In genomic region chr1:36805979-36806640, GRCh38 we compare ENCODE assay signal across 15 cellular contexts.
DNase-seq lines count a peak whose midpoint lies in the region; ATAC-seq, FAIRE-seq and TF ChIP-seq lines count a peak whose summit lies in the region.
"Had no signal": no experiment of that assay in that cellular context is flagged by ENCODE, and none has a peak within 500 bp of the region (broad histone marks: within the 10 kb centered on the region; RNA-seq: fewer than 3 reads in every experiment).

No MANE protein-coding gene starts in this region.

- CTCF ChIA-PET in HepG2 (lab: Yijun Ruan, JAX; ENCODE audit: low intra/inter-chr PET ratio, low total read pairs) (no interaction called here), H1 (lab: Charles Lee; ENCODE audit: partially characterized antibody) (interaction anchor here (0.6 to 1.8 kb wide), 2 partner anchors 23 to 50 kb away, joined by 4 read pairs; no protein-coding TSS in a partner anchor)
- CTCF ChIA-PET in activated naive CD4-positive, alpha-beta T cell treated with anti-CD3 and anti-CD28 coated beads for 36 hours (lab: Charles Lee): no interaction called here

- ATAC-seq in HepG2 (no peak), right lobe of liver (peak; percentile 38 to 68 (median 63)), GM19324 (IDR thresholded peaks at IDR 0.05; ENCODE audit: low FRiP score, unreplicated experiment) (no peak)

- POLR2A ChIA-PET in HepG2 (lab: Yijun Ruan, JAX) (no interaction called here), H1 (lab: Charles Lee; ENCODE audit: partially characterized antibody) (no interaction called here)

- H4K20me1 ChIP-seq in HepG2 (ENCODE audit: insufficient read depth, low read length) (no peaks in the 10 kb centered on the region), H1 (replicated peaks in 1 of 2; ENCODE audit: control insufficient read depth in 1 of 2, insufficient read depth in 2 of 2, low read length in 2 of 2) (no peaks in the 10 kb centered on the region)
- H4K20me1 ChIP-seq: BLaER1 had no signal

- H3K4me1 ChIP-seq in liver (ENCODE audit: control insufficient read depth in 4 of 4, insufficient read depth in 4 of 4, low read length in 3 of 4): peaks cover 0 to 3% (median 0%) of the 10 kb centered on the region in 4 donors
- H3K4me1 ChIP-seq in HepG2 (ENCODE audit: insufficient read depth, low read length): no peaks in the 10 kb centered on the region
- H3K4me1 ChIP-seq in H1 (replicated peaks in 1 of 4; ENCODE audit: control insufficient read depth in 3 of 4, insufficient read depth in 4 of 4, low read length in 3 of 4): peaks cover 0 to 15% (median 7%) of the 10 kb centered on the region in 4 experiments; a peak in 4 of 7 replicates
- no peaks in the 10 kb centered on the region for H3K4me1 ChIP-seq in right lobe of liver

- 0 out of 2 replicates have a peak overlapping the region, but pooled peaks have one; percentile 43 for H4K8ac ChIP-seq in H1 (ENCODE audit: extremely low read depth, insufficient read depth, low read length)

- H3K23me2 ChIP-seq in H1 (ENCODE audit: low read depth, low read length): peaks cover 6% of the 10 kb centered on the region; the same call in 1 of the 2 replicates

- H3K4me2 ChIP-seq in HepG2 (ENCODE audit: low read depth, low read length) (no peak overlapping the region), H1 (ENCODE audit: insufficient read depth in 1 of 2, low read depth in 2 of 2, low read length in 2 of 2) (no peak overlapping the region)

- H4K91ac ChIP-seq in H1 (replicated peaks; ENCODE audit: insufficient read length, low read length): peak overlapping the region; percentile 16

- H3K9me3 ChIP-seq in liver (ENCODE audit: control insufficient read depth in 4 of 4, low read length in 3 of 4) (no peaks in the 10 kb centered on the region), HepG2 (ENCODE audit: low read length) (no peaks in the 10 kb centered on the region), H1 (ENCODE audit: insufficient read depth in 2 of 2, low read depth in 1 of 2, low read length in 1 of 2) (no peaks in the 10 kb centered on the region), right lobe of liver (no peaks in the 10 kb centered on the region)
- H3K9me3 ChIP-seq: BLaER1 had no signal

- H3K4me3 Mint-ChIP-seq in activated naive CD4-positive, alpha-beta T cell treated with anti-CD3 and anti-CD28 coated beads for 36 hours: no peak overlapping the region
- H3K4me3 Mint-ChIP-seq: H9 had no signal

- in situ Hi-C loops in HepG2 (cut with HindIII; ENCODE audit: extremely low pct_ligation_motif_present, low pct_unique_long_range_greater_than_20kb): no loop called here

- H3K27me3 ChIP-seq in liver (ENCODE audit: control insufficient read depth in 4 of 4, insufficient read depth in 4 of 4, low read length in 3 of 4) (peaks cover 0 to 7% (median under 1%) of the 10 kb centered on the region in 4 donors), HepG2 (ENCODE audit: control insufficient read depth in 1 of 2, insufficient read depth in 2 of 2, low read length in 2 of 2) (peaks cover 9 to 36% of the 10 kb centered on the region in 2 experiments; a peak in 4 of 5 replicates), H1 (replicated peaks in 1 of 4; ENCODE audit: control insufficient read depth in 3 of 4, extremely low read depth in 1 of 4, insufficient read depth in 3 of 4, low read length in 3 of 4) (no peaks in the 10 kb centered on the region), right lobe of liver (no peaks in the 10 kb centered on the region)
- H3K27me3 ChIP-seq: BLaER1 had no signal

- no TSS peak for BruUV-seq in HepG2 (replicated peaks; lab: Mats Ljungman, UMichigan)

- no peaks in the 10 kb centered on the region for H3K36me3 Mint-ChIP-seq in activated naive CD4-positive, alpha-beta T cell treated with anti-CD3 and anti-CD28 coated beads for 36 hours (ENCODE audit: low read depth)

- no peak overlapping the region for H3K4me3 ChIP-seq in liver (ENCODE audit: low read depth in 1 of 3, low read length in 3 of 3)
- H3K4me3 ChIP-seq in HepG2 (replicated peaks in 1 of 3; ENCODE audit: insufficient read depth in 1 of 3, low read depth in 2 of 3, low read length in 3 of 3): no peak overlapping the region
- H3K4me3 ChIP-seq in H1 (ENCODE audit: extremely low read depth in 1 of 4, insufficient read depth in 2 of 4, low read depth in 3 of 4, low read length in 4 of 4): no peak overlapping the region
- no peak overlapping the region for H3K4me3 ChIP-seq in right lobe of liver
- H3K4me3 ChIP-seq: BLaER1, GM23248 had no signal

- intact Hi-C loops in HepG2 (cut with micrococcal nuclease; ENCODE audit: unreplicated experiment) (no loop called here), right lobe of liver (cut with DNase I) (no loop called here)
- intact Hi-C loops in activated naive CD4-positive, alpha-beta T cell treated with anti-CD3 and anti-CD28 coated beads for 36 hours (cut with micrococcal nuclease): no loop called here

- TF ChIP-seq EP300 in HepG2 (IDR thresholded peaks at IDR 0.05; ENCODE audit: low read depth in 2 of 2, low read length in 2 of 2) (no peak), HepG2 (CRISPR knock-in tag; IDR thresholded peaks at IDR 0.05; ENCODE audit: borderline replicate concordance) (no peak), H1 (IDR thresholded peaks at IDR 0.05; ENCODE audit: borderline replicate concordance in 1 of 2, low read depth in 2 of 2, low read length in 2 of 2) (no peak)

- H3K9me3 Mint-ChIP-seq in activated naive CD4-positive, alpha-beta T cell treated with anti-CD3 and anti-CD28 coated beads for 36 hours: no peaks in the 10 kb centered on the region

- H3K4me1 Mint-ChIP-seq in activated naive CD4-positive, alpha-beta T cell treated with anti-CD3 and anti-CD28 coated beads for 36 hours (ENCODE audit: low read depth): no peaks in the 10 kb centered on the region

- H3K18ac ChIP-seq in H1 (ENCODE audit: extremely low read depth, low read length): no peak overlapping the region

- TF ChIP-seq CTCF in liver (IDR thresholded peaks at IDR 0.05; ENCODE audit: low read depth, low read length, missing input control): no peak
- no peak for TF ChIP-seq CTCF in HepG2 (CRISPR knock-in tag; IDR thresholded peaks at IDR 0.05)
- no peak for TF ChIP-seq CTCF in H1 (IDR thresholded peaks at IDR 0.05; ENCODE audit: control extremely low read depth in 1 of 3, insufficient read depth in 1 of 3, low read depth in 1 of 3, low read length in 3 of 3)
- no peak for TF ChIP-seq CTCF in right lobe of liver (IDR thresholded peaks at IDR 0.05)

- H3K79me2 ChIP-seq in HepG2 (ENCODE audit: insufficient read depth, low read length): no peaks in the 10 kb centered on the region
- no peaks in the 10 kb centered on the region for H3K79me2 ChIP-seq in H1 (ENCODE audit: control insufficient read depth in 1 of 2, insufficient read depth in 2 of 2, low read length in 2 of 2)

- 74% methylated on average over 29 of the region's 29 CpGs for WGBS in liver
- WGBS in HepG2 (ENCODE audit: low lambda C conversion rate): 14% methylated on average over 12 of the region's 29 CpGs
- WGBS in H1 (ENCODE audit: extremely low coverage in 1 of 2, insufficient coverage in 1 of 2, insufficient read length in 1 of 2, insufficient replicate concordance in 2 of 2, low coverage in 1 of 2, low lambda C conversion rate in 2 of 2, missing lambda C conversion rate in 1 of 2), 2 experiments: 91% methylated on average over 24 of the region's 29 CpGs; no CpG with 5 or more reads in 1 of the 2 experiments
- 40% methylated on average over 5 of the region's 29 CpGs for WGBS in right lobe of liver (ENCODE audit: insufficient coverage, low coverage, low lambda C conversion rate, missing lambda C conversion rate)

- H3K9ac ChIP-seq in liver (ENCODE audit: low read depth in 1 of 2, low read length in 2 of 2): no peak overlapping the region
- H3K9ac ChIP-seq in HepG2 (ENCODE audit: insufficient read depth, low read depth, low read length): no peak overlapping the region
- no peak overlapping the region for H3K9ac ChIP-seq in H1 (replicated peaks in 1 of 4; ENCODE audit: extremely low read depth in 1 of 4, low read depth in 3 of 4, low read length in 3 of 4)
- H3K9ac ChIP-seq: BLaER1, GM23248 had no signal

- H3K27ac Mint-ChIP-seq in activated naive CD4-positive, alpha-beta T cell treated with anti-CD3 and anti-CD28 coated beads for 36 hours: no peak overlapping the region
- H3K27ac Mint-ChIP-seq: H9 had no signal

- no peaks in the 10 kb centered on the region for H3K79me1 ChIP-seq in H1 (ENCODE audit: low read depth, low read length)

- H3K36me3 ChIP-seq in liver (ENCODE audit: control insufficient read depth in 4 of 4, insufficient read depth in 3 of 4, low read depth in 1 of 4, low read length in 3 of 4) (no peaks in the 10 kb centered on the region), HepG2 (replicated peaks in 1 of 2; ENCODE audit: control insufficient read depth in 1 of 2, insufficient read depth in 2 of 2, low read length in 2 of 2) (no peaks in the 10 kb centered on the region), H1 (ENCODE audit: control insufficient read depth in 2 of 4, insufficient read depth in 4 of 4, low read length in 3 of 4) (no peaks in the 10 kb centered on the region), right lobe of liver (no peaks in the 10 kb centered on the region)
- H3K36me3 ChIP-seq: BLaER1 had no signal

- no peak overlapping the region for H3K27ac ChIP-seq in liver (ENCODE audit: low read depth in 1 of 2, low read length in 2 of 2)
- no peak overlapping the region for H3K27ac ChIP-seq in HepG2 (ENCODE audit: extremely low read length, insufficient read depth, low read length)
- no peak overlapping the region for H3K27ac ChIP-seq in H1 (ENCODE audit: low read depth, low read length)
- H3K27ac ChIP-seq in right lobe of liver: no peak overlapping the region
- H3K27ac ChIP-seq: 22Rv1, BLaER1, GM23248 had no signal

- no peak for TF ChIP-seq POLR2A in HepG2 (IDR thresholded peaks at IDR 0.05; ENCODE audit: insufficient read depth in 1 of 2, low read depth in 2 of 2, low read length in 2 of 2)
- TF ChIP-seq POLR2A in H1 (IDR thresholded peaks at IDR 0.05; ENCODE audit: control extremely low read depth in 1 of 2, low read depth in 2 of 2, low read length in 2 of 2): no peak
- TF ChIP-seq POLR2A in right lobe of liver (IDR thresholded peaks at IDR 0.05): no peak

- peak overlapping the region; percentile 88 for H2BK12ac ChIP-seq in H1 (ENCODE audit: low read depth, low read length)

- no peak overlapping the region for H3K56ac ChIP-seq in H1 (replicated peaks; ENCODE audit: insufficient read length, low read depth, low read length)

- no peak overlapping the region for H3K14ac ChIP-seq in H1 (ENCODE audit: insufficient read length)

- no peak overlapping the region for H2BK5ac ChIP-seq in H1 (ENCODE audit: low read depth, low read length)

- H3K23ac ChIP-seq in H1 (ENCODE audit: insufficient read length): no peak overlapping the region

- DNase-seq in HepG2 (ENCODE audit: low spot score): no peak
- no peak for DNase-seq in H1 (ENCODE audit: low read depth in 1 of 2, low spot score in 2 of 2)
- peak in 2 of 3 donors; percentile 30 to 46 for DNase-seq in right lobe of liver
- no peak for DNase-seq in Ammon's horn (ENCODE audit: low spot score)
- DNase-seq in activated naive CD4-positive, alpha-beta T cell treated with anti-CD3 and anti-CD28 coated beads for 36 hours: no peak
- DNase-seq in SKM-1 treated with dmso at 0.1 percent for 144 hours (lab: John Stamatoyannopoulos, UW; ENCODE audit: unreplicated experiment): no peak
- DNase-seq: DMS53, GF-D8, GM23248, H9 had no signal

- no peak overlapping the region for H2AK5ac ChIP-seq in H1 (ENCODE audit: low read depth, low read length)

- no peak for TF ChIP-seq RAD21 in liver (IDR thresholded peaks at IDR 0.05)
- TF ChIP-seq RAD21 in HepG2 (CRISPR knock-in tag; IDR thresholded peaks at IDR 0.05): no peak
- no peak for TF ChIP-seq RAD21 in H1 (IDR thresholded peaks at IDR 0.05 in 1 of 2, conservative IDR thresholded peaks at IDR 0.05 in 1 of 2; ENCODE audit: low read depth in 2 of 2, low read length in 2 of 2)

- H4K5ac ChIP-seq in H1 (ENCODE audit: insufficient read length, low read depth, low read length): no peak overlapping the region

- no peaks in the 10 kb centered on the region for H3K27me3 Mint-ChIP-seq in activated naive CD4-positive, alpha-beta T cell treated with anti-CD3 and anti-CD28 coated beads for 36 hours (ENCODE audit: low read depth)

- no peak overlapping the region for H2BK20ac ChIP-seq in H1 (ENCODE audit: low read length)

- no peak overlapping the region for H2BK15ac ChIP-seq in H1 (ENCODE audit: low read length)

- H2AFZ ChIP-seq in HepG2 (ENCODE audit: low read length) (no peak overlapping the region), H1 (ENCODE audit: low read length) (no peak overlapping the region)
- H2AFZ ChIP-seq: GM23248 had no signal

- H2BK120ac ChIP-seq in H1 (replicated peaks; ENCODE audit: low read depth, low read length): no peak overlapping the region

- FAIRE-seq in HepG2 (lab: Jason Lieb, UNC): no peak
- no peak for FAIRE-seq in H1 (lab: Jason Lieb, UNC)
- FAIRE-seq: GM19239 had no signal

- no peak overlapping the region for H3K4ac ChIP-seq in H1 (replicated peaks; ENCODE audit: insufficient read length, low read depth, low read length)

Comparison
In these comparisons a context has a peak if more than half of its experiments do, and no peak if none do; other contexts are left out.
1. ATAC-seq: peak in right lobe of liver (4 of 4); none in HepG2 (single experiment) and GM19324 (single experiment).
2. DNase-seq: peak in right lobe of liver (2 of 3); none in HepG2 (single experiment), H1 (0 of 2), Ammon's horn (single experiment), activated naive CD4-positive, alpha-beta T cell treated with anti-CD3 and anti-CD28 coated beads for 36 hours (single experiment) and SKM-1 treated with dmso at 0.1 percent for 144 hours (single experiment).